In the genomic region with DNA sequence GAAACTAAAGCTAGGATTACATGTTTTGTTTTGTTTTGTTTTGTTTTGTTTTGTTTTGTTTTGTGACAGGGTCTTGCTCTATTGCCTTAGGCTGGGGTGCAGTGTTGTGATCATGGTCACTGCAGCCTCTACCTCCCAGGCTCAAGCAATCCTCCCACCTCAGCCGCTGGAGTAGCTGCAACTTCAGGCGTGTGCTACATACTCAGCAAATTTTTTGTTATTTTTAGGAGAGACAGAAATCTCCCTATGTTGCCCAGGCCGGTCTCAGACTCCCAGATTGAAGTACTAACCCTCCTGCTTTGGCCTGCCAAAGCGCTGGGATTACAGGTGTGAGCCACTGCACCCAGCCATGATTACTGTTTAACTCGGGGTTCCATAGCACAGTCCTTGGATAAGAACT, we compare ENCODE assay signal across 15 cellular contexts. TPM values are rescaled to one million over a fixed set of nuclear protein-coding genes. Genes with fewer than 3 reads are reported as not detected.
DNase-seq lines count a peak whose midpoint lies in the region; ATAC-seq and TF ChIP-seq lines count a peak whose summit lies in the region.
"Had no signal": no experiment of that assay in that cellular context is flagged by ENCODE, and none has a peak within 500 bp of the region (broad histone marks: within the 10 kb centered on the region; RNA-seq: fewer than 3 reads in every experiment).

No MANE protein-coding gene starts in this region.

- H3K4me1 Mint-ChIP-seq in activated T-cell treated with anti-CD3 and anti-CD28 coated beads, Interleukin-2, amount 50 U/mL, for 24 hours (ENCODE audit: low read depth): peaks cover 6% of the 10 kb centered on the region
- no peaks in the 10 kb centered on the region for H3K4me1 Mint-ChIP-seq in central memory CD8-positive, alpha-beta T cell
- peaks cover 14% of the 10 kb centered on the region for H3K4me1 Mint-ChIP-seq in nephron progenitor cell
- peaks cover 8% of the 10 kb centered on the region for H3K4me1 Mint-ChIP-seq in stimulated activated memory B cell treated with anti-CD40 and anti-IgM and Interleukin-4, amounts not matched to agents 10 μg/mL and 1 μg/mL and 100 μg/mL, for 72 hours
- H3K4me1 Mint-ChIP-seq: CD14-positive monocyte had no signal

- peaks cover 86% of the 10 kb centered on the region for H3K36me3 Mint-ChIP-seq in activated T-cell treated with anti-CD3 and anti-CD28 coated beads, Interleukin-2, amount 50 U/mL, for 24 hours (ENCODE audit: low read depth)
- H3K36me3 Mint-ChIP-seq in central memory CD8-positive, alpha-beta T cell (ENCODE audit: insufficient read depth): peaks cover 46% of the 10 kb centered on the region
- H3K36me3 Mint-ChIP-seq in nephron progenitor cell (ENCODE audit: low read depth): peaks cover 76% of the 10 kb centered on the region
- H3K36me3 Mint-ChIP-seq in stimulated activated memory B cell treated with anti-CD40 and anti-IgM and Interleukin-4, amounts not matched to agents 10 μg/mL and 1 μg/mL and 100 μg/mL, for 72 hours: peaks cover 59% of the 10 kb centered on the region

- H3K27ac Mint-ChIP-seq in activated T-cell treated with anti-CD3 and anti-CD28 coated beads, Interleukin-2, amount 50 U/mL, for 24 hours: peak overlapping the region; percentile 19
- peak overlapping the region; percentile 46 for H3K27ac Mint-ChIP-seq in central memory CD8-positive, alpha-beta T cell (ENCODE audit: low read depth)
- peak overlapping the region; percentile 8 for H3K27ac Mint-ChIP-seq in nephron progenitor cell
- H3K27ac Mint-ChIP-seq in stimulated activated memory B cell treated with anti-CD40 and anti-IgM and Interleukin-4, amounts not matched to agents 10 μg/mL and 1 μg/mL and 100 μg/mL, for 72 hours: peak overlapping the region; percentile 37

- no peaks in the 10 kb centered on the region for H3K27me3 Mint-ChIP-seq in activated T-cell treated with anti-CD3 and anti-CD28 coated beads, Interleukin-2, amount 50 U/mL, for 24 hours
- H3K27me3 Mint-ChIP-seq in central memory CD8-positive, alpha-beta T cell: no peaks in the 10 kb centered on the region
- no peaks in the 10 kb centered on the region for H3K27me3 Mint-ChIP-seq in nephron progenitor cell (ENCODE audit: low read depth, poor library complexity)
- H3K27me3 Mint-ChIP-seq in stimulated activated memory B cell treated with anti-CD40 and anti-IgM and Interleukin-4, amounts not matched to agents 10 μg/mL and 1 μg/mL and 100 μg/mL, for 72 hours: no peaks in the 10 kb centered on the region

- TF ChIP-seq CTCF in nephron progenitor cell (IDR thresholded peaks at IDR 0.05): no peak

- H3K9me3 Mint-ChIP-seq in activated T-cell treated with anti-CD3 and anti-CD28 coated beads, Interleukin-2, amount 50 U/mL, for 24 hours: no peaks in the 10 kb centered on the region
- no peaks in the 10 kb centered on the region for H3K9me3 Mint-ChIP-seq in central memory CD8-positive, alpha-beta T cell
- H3K9me3 Mint-ChIP-seq in nephron progenitor cell: no peaks in the 10 kb centered on the region
- H3K9me3 Mint-ChIP-seq in stimulated activated memory B cell treated with anti-CD40 and anti-IgM and Interleukin-4, amounts not matched to agents 10 μg/mL and 1 μg/mL and 100 μg/mL, for 72 hours: no peaks in the 10 kb centered on the region
- H3K9me3 Mint-ChIP-seq: CD14-positive monocyte; CD8-positive, alpha-beta T cell had no signal

- no peak for DNase-seq in activated T-cell treated with anti-CD3 and anti-CD28 coated beads, Interleukin-2, amount 50 U/mL, for 24 hours
- DNase-seq in activated T-cell treated with anti-CD3 and anti-CD28 coated beads, Interleukin-2, amount 50 U/mL, for 48 hours: no peak
- no peak for DNase-seq in central memory CD8-positive, alpha-beta T cell (ENCODE audit: low spot score in 2 of 2)
- DNase-seq in nephron progenitor cell (no peak), left lobe of liver (ENCODE audit: low spot score) (no peak), DMS114 treated with DMSO at 0.1 percent for 48 hours (lab: John Stamatoyannopoulos, UW; ENCODE audit: unreplicated experiment) (no peak), midbrain (lab: John Stamatoyannopoulos, UW) (no peak)
- DNase-seq: Calu3; CD8-positive, alpha-beta T cell; DMS53; DND-41; EL had no signal

- no peak for ATAC-seq in central memory CD8-positive, alpha-beta T cell (replicated peaks; ENCODE audit: extremely low read depth, poor library complexity, severe bottlenecking)
- ATAC-seq in stimulated activated memory B cell treated with anti-CD40 and anti-IgM and Interleukin-4, amounts not matched to agents 10 μg/mL and 1 μg/mL and 100 μg/mL, for 72 hours: no peak
- ATAC-seq in left lobe of liver: no peak
- ATAC-seq: A549; CD8-positive, alpha-beta T cell had no signal

- H3K4me3 Mint-ChIP-seq in activated T-cell treated with anti-CD3 and anti-CD28 coated beads, Interleukin-2, amount 50 U/mL, for 24 hours: no peak overlapping the region
- H3K4me3 Mint-ChIP-seq in central memory CD8-positive, alpha-beta T cell: no peak overlapping the region
- no peak overlapping the region for H3K4me3 Mint-ChIP-seq in nephron progenitor cell
- H3K4me3 Mint-ChIP-seq in stimulated activated memory B cell treated with anti-CD40 and anti-IgM and Interleukin-4, amounts not matched to agents 10 μg/mL and 1 μg/mL and 100 μg/mL, for 72 hours: no peak overlapping the region
- H3K4me3 Mint-ChIP-seq: CD14-positive monocyte; CD8-positive, alpha-beta T cell had no signal

RNA-seq across cellular contexts. Expression of gene LRCH3, which starts 50.7 kb away (rescaled TPM):
- total RNA-seq in left lobe of liver: 19.2 TPM
